Comparison of ENCODE assay signal across 22 cellular contexts in the genomic region with DNA sequence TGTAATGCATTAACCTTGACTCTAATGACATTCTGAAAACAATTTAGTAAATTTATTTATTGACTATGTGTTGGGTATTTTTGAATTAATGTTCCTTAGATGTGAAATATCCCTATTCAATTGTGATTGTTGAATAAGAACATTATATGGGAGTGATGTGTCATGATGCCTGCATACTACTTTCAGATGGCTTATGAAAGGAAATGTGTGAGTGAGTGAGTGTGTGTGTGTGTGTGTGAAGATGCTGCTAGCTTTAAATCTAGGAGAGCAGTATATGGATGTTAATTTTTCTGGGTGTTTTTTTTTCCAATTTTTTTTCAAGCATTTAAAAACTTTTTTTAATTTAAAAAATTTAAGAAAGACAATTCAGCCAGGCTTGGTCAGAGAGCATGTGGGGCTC. TPM values are rescaled to one million over a fixed set of nuclear protein-coding genes. Genes with fewer than 3 reads are reported as not detected.
DNase-seq lines count a peak whose midpoint lies in the region; ATAC-seq and TF ChIP-seq lines count a peak whose summit lies in the region.
"Had no signal": no experiment of that assay in that cellular context is flagged by ENCODE, and none has a peak within 500 bp of the region (broad histone marks: within the 10 kb centered on the region; RNA-seq: fewer than 3 reads in every experiment).

No MANE protein-coding gene starts in this region.

- H3K9ac ChIP-seq in GM23248, result no peak overlapping the region
- no peak overlapping the region for H3K9ac ChIP-seq in fibroblast of lung (ENCODE audit: insufficient read depth, low read length)
- peak overlapping the region; percentile 41 for H3K9ac ChIP-seq in smooth muscle cell (ENCODE audit: low read depth)
- H3K9ac ChIP-seq: BLaER1 treated with 17β-estradiol and CSF1 and Interleukin-3, amounts not matched to agents 10 nM and 100 nM; KMS-11 had no signal

- peak overlapping the region; percentile 13 for H3K4me2 ChIP-seq in GM23248 (ENCODE audit: unreplicated experiment)
- H3K4me2 ChIP-seq in fibroblast of lung (ENCODE audit: extremely low read depth, insufficient read depth, low read length), result no peak overlapping the region
- peak overlapping the region; percentile 67 for H3K4me2 ChIP-seq in smooth muscle cell
- H3K4me2 ChIP-seq: BLaER1 treated with 17β-estradiol and CSF1 and Interleukin-3, amounts not matched to agents 10 nM and 100 nM; KMS-11 had no signal

- H4K20me1 ChIP-seq in GM23248 (ENCODE audit: insufficient read depth), result no peaks in the 10 kb centered on the region
- H4K20me1 ChIP-seq in fibroblast of lung (ENCODE audit: control insufficient read depth, extremely low read depth, insufficient read depth, low read length), result no peaks in the 10 kb centered on the region
- no peaks in the 10 kb centered on the region for H4K20me1 ChIP-seq in smooth muscle cell (ENCODE audit: low read depth)
- H4K20me1 ChIP-seq: BLaER1 treated with 17β-estradiol and CSF1 and Interleukin-3, amounts not matched to agents 10 nM and 100 nM had no signal

- H3K4me3 ChIP-seq in GM23248, result no peak overlapping the region
- H3K4me3 ChIP-seq in fibroblast of lung (replicated peaks in 1 of 4; ENCODE audit: control extremely low read depth in 1 of 4, insufficient read depth in 1 of 4, low read depth in 3 of 4, low read length in 4 of 4), result no peak overlapping the region
- H3K4me3 ChIP-seq in smooth muscle cell, result no peak overlapping the region
- H3K4me3 ChIP-seq in upper lobe of right lung, result no peak overlapping the region
- H3K4me3 ChIP-seq: BLaER1 treated with 17β-estradiol and CSF1 and Interleukin-3, amounts not matched to agents 10 nM and 100 nM; SK-N-MC had no signal

- H3K9me3 ChIP-seq in GM23248 (ENCODE audit: low read depth) (no peaks in the 10 kb centered on the region), fibroblast of lung (ENCODE audit: control insufficient read depth, insufficient read depth, low read depth, low read length) (no peaks in the 10 kb centered on the region), smooth muscle cell (replicated peaks; ENCODE audit: low read depth) (no peaks in the 10 kb centered on the region), upper lobe of right lung (no peaks in the 10 kb centered on the region)
- H3K9me3 ChIP-seq: BLaER1 treated with 17β-estradiol and CSF1 and Interleukin-3, amounts not matched to agents 10 nM and 100 nM had no signal

- in situ Hi-C loops in GM23248 (cut with MboI), result no loop called here

- 0 out of 2 replicates have a peak, but pooled peaks cover 4% of the 10 kb centered on the region for H3K9me2 ChIP-seq in GM23248 (ENCODE audit: insufficient read depth)

- TF ChIP-seq CTCF in fibroblast of lung (conservative IDR thresholded peaks at IDR 0.05 in 1 of 2, IDR thresholded peaks at IDR 0.05 in 1 of 2; ENCODE audit: low read depth in 1 of 2, low read length in 2 of 2) (no peak), smooth muscle cell (IDR thresholded peaks at IDR 0.05; ENCODE audit: borderline replicate concordance, insufficient read depth, poor library complexity, severe bottlenecking) (no peak), upper lobe of right lung (IDR thresholded peaks at IDR 0.05) (no peak)

- H3K79me2 ChIP-seq in GM23248 (ENCODE audit: insufficient read depth) (no peaks in the 10 kb centered on the region), fibroblast of lung (ENCODE audit: control insufficient read depth, insufficient read depth, low read length) (no peaks in the 10 kb centered on the region), smooth muscle cell (ENCODE audit: low read depth) (no peaks in the 10 kb centered on the region)

- H2AFZ ChIP-seq in GM23248 (no peak overlapping the region), fibroblast of lung (ENCODE audit: low read length) (no peak overlapping the region), smooth muscle cell (ENCODE audit: low read depth) (no peak overlapping the region)

- H3K27ac ChIP-seq in GM23248 (peak overlapping the region; percentile 53), fibroblast of lung (ENCODE audit: insufficient read depth, low read length) (no peak overlapping the region), smooth muscle cell (ENCODE audit: low read depth) (peak overlapping the region; percentile 84), upper lobe of right lung (no peak overlapping the region)
- H3K27ac ChIP-seq: BLaER1 treated with 17β-estradiol and CSF1 and Interleukin-3, amounts not matched to agents 10 nM and 100 nM; KMS-11; SK-N-MC had no signal

- H3K27me3 ChIP-seq in GM23248 (replicated peaks; ENCODE audit: insufficient read depth) (no peaks in the 10 kb centered on the region), fibroblast of lung (ENCODE audit: control insufficient read depth, insufficient read depth, low read length) (no peaks in the 10 kb centered on the region), smooth muscle cell (ENCODE audit: low read depth) (no peaks in the 10 kb centered on the region), upper lobe of right lung (no peaks in the 10 kb centered on the region)
- H3K27me3 ChIP-seq: BLaER1 treated with 17β-estradiol and CSF1 and Interleukin-3, amounts not matched to agents 10 nM and 100 nM had no signal

- peaks cover 87% of the 10 kb centered on the region for H3K4me1 ChIP-seq in GM23248 (ENCODE audit: insufficient read depth)
- peaks cover 29% of the 10 kb centered on the region for H3K4me1 ChIP-seq in fibroblast of lung (ENCODE audit: control insufficient read depth, extremely low read depth, insufficient read depth, low read length)
- peaks cover 8% of the 10 kb centered on the region for H3K4me1 ChIP-seq in smooth muscle cell (ENCODE audit: low read depth)
- no peaks in the 10 kb centered on the region for H3K4me1 ChIP-seq in upper lobe of right lung

- peaks cover 77% of the 10 kb centered on the region for H3F3A ChIP-seq in GM23248 (ENCODE audit: insufficient read depth)
- peaks cover 3% of the 10 kb centered on the region for H3F3A ChIP-seq in smooth muscle cell (ENCODE audit: low read depth)

- H3K36me3 ChIP-seq in GM23248 (ENCODE audit: low read depth) (no peaks in the 10 kb centered on the region), fibroblast of lung (ENCODE audit: control insufficient read depth, insufficient read depth, low read length) (no peaks in the 10 kb centered on the region), smooth muscle cell (ENCODE audit: low read depth) (no peaks in the 10 kb centered on the region), upper lobe of right lung (no peaks in the 10 kb centered on the region)
- H3K36me3 ChIP-seq: BLaER1 treated with 17β-estradiol and CSF1 and Interleukin-3, amounts not matched to agents 10 nM and 100 nM had no signal

- peak; percentile 55 for DNase-seq in GM23248
- DNase-seq in M059J (ENCODE audit: low read depth), result peak; percentile 50
- peak; percentile 41 to 46 for DNase-seq in fibroblast of lung (ENCODE audit: low read depth in 2 of 2)
- no peak for DNase-seq in smooth muscle cell (lab: John Stamatoyannopoulos, UW; ENCODE audit: unreplicated experiment)
- no peak for DNase-seq in upper lobe of right lung
- no peak for DNase-seq in NCI-H2081 (lab: John Stamatoyannopoulos, UW)
- DNase-seq: CD8-positive, alpha-beta memory T cell; DMS53; H7; NCI-H1436; NCI-H2029; NCI-H2171; NCI-H446 treated with DMSO at 0.1 percent for 48 hours; NCI-H69; SHP77 had no signal

- ATAC-seq in upper lobe of right lung (no peak), HG02840 (IDR thresholded peaks at IDR 0.05; ENCODE audit: low FRiP score, unreplicated experiment) (no peak), HG03521 (IDR thresholded peaks at IDR 0.05; ENCODE audit: unreplicated experiment) (no peak)
- ATAC-seq: HepG2, Panc1 had no signal

- intact Hi-C loops in upper lobe of right lung (cut with DNase I), result no loop called here

RNA-seq across cellular contexts. Expression of a gene that starts 32.5 kb away (rescaled TPM):
- total RNA-seq in GM23248 (2014; rRNA removed; shearing (Covaris generic)), result 264 and 293 TPM in 2 replicates
- polyA plus RNA-seq in GM23248 (2016; fragmentation: Nextera tagmentation; extraction: Ambion mirVana) (201 and 205 TPM in 2 replicates), fibroblast of lung (217 and 324 TPM in 2 replicates), smooth muscle cell (72.8 and 88.6 TPM in 2 replicates)
- 171 and 207 TPM in 2 replicates for total RNA-seq in M059J (2014; rRNA removed; shearing (Covaris generic))
- total RNA-seq in fibroblast of lung (111 and 257 TPM in 2 replicates), smooth muscle cell (124 and 137 TPM in 2 replicates), upper lobe of right lung (15.3 TPM)
- polyA plus RNA-seq in fibroblast of lung (2012), result 125 and 203 TPM in 2 replicates
- polyA minus RNA-seq in fibroblast of lung (ENCODE audit: low replicate concordance), result 43.7 and 113 TPM in 2 replicates

Comparison
In these comparisons a context has a peak if more than half of its experiments do, and no peak if none do; other contexts are left out.
1. DNase-seq: peak in GM23248 (single experiment), M059J (single experiment) and fibroblast of lung (2 of 2); none in smooth muscle cell (single experiment), upper lobe of right lung (single experiment) and NCI-H2081 (0 of 2).
2. H3K27ac ChIP-seq: peak in GM23248 (single experiment) and smooth muscle cell (single experiment); none in fibroblast of lung (single experiment) and upper lobe of right lung (single experiment).